ENCODE assay signal across 6 cellular contexts in the genomic region with DNA sequence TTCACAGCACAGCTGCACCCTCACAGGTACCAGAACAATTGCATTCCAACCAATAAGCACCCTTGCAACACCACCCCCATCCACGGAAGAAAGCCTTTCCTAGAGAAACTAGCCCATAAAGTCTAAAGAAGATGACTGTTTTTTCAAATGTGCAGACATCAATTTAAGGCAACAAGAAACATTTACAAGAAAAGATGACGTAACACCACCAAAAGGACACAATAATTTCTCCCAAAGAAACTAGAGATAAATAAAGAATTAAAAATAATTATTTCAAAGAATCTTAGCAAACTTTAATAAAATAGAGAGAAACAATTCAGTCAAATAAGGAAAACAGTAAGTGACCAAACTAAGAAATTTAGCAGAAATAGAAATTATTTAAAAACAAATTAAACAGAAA.
"Had no signal": no experiment of that assay in that cellular context is flagged by ENCODE, and none has a peak within 500 bp of the region (broad histone marks: within the 10 kb centered on the region; RNA-seq: fewer than 3 reads in every experiment).

No MANE protein-coding gene starts in this region.

- DNase-seq: GOT3, H7, KBM-7 had no signal

- H3K4me1 ChIP-seq: HAP-1 had no signal

- FAIRE-seq: HTR-8/SVneo had no signal

- H3K9me3 ChIP-seq: HAP-1 had no signal

- ATAC-seq: HCT116 had no signal

- H3K4me3 ChIP-seq: HAP-1 had no signal

- H3K36me3 ChIP-seq: HAP-1 had no signal
